Comparison of ENCODE assay signal across 8 cellular contexts in genomic region chr15:75454471-75455418, GRCh38. TPM values are rescaled to one million over a fixed set of nuclear protein-coding genes. Genes with fewer than 3 reads are reported as not detected.
A peak's percentile ranks its signal among the peaks of the same experiment; 100 is the strongest.
DNase-seq lines count a peak whose midpoint lies in the region; ATAC-seq, FAIRE-seq and TF ChIP-seq lines count a peak whose summit lies in the region.

No MANE protein-coding gene starts in this region.

- no peaks in the 10 kb centered on the region for H3K9me3 ChIP-seq in kidney (ENCODE audit: control insufficient read depth in 1 of 2, low read length in 2 of 2)

- no peak for FAIRE-seq in kidney (lab: Jason Lieb, UNC)

- H3K36me3 ChIP-seq in kidney (ENCODE audit: control insufficient read depth in 1 of 2, insufficient read depth in 2 of 2, low read length in 2 of 2), result no peaks in the 10 kb centered on the region

- peaks cover 26% of the 10 kb centered on the region for H3K27me3 Mint-ChIP-seq in brain

- peak overlapping the region; percentile 72 to 99 (median 87) for H3K27ac Mint-ChIP-seq in brain

- TF ChIP-seq CTCF in brain (conservative IDR thresholded peaks at IDR 0.05) (no peak), kidney (IDR thresholded peaks at IDR 0.05; ENCODE audit: borderline replicate concordance, extremely low read depth, insufficient read depth) (no peak)

- peaks cover 5 to 14% of the 10 kb centered on the region in 2 donors for H3K4me1 ChIP-seq in kidney (ENCODE audit: control insufficient read depth in 1 of 2, insufficient read depth in 1 of 2, low read depth in 1 of 2, low read length in 2 of 2)

- peak overlapping the region; percentile 81 to 96 for H3K4me3 ChIP-seq in kidney (ENCODE audit: low read length in 2 of 2)

- DNase-seq in Caki2 (ENCODE audit: low read depth), result peak; percentile 64
- peak; percentile 31 for DNase-seq in M059J (ENCODE audit: low read depth)
- DNase-seq in UCSD-AML1 (lab: John Stamatoyannopoulos, UW; ENCODE audit: unreplicated experiment), result peak; percentile 66
- peak; percentile 94 for DNase-seq in kidney
- DNase-seq in stimulated activated CD4-positive, alpha-beta T cell treated with anti-CD3 and anti-CD28 coated beads, Interleukin-1b, Interleukin-23, amount 100 ng/mL, for 24 hours (ENCODE audit: low read depth in 4 of 4, low spot score in 1 of 4), result peak; percentile 54 to 77 (median 68)

- in situ Hi-C loops in Caki2 (cut with HindIII; ENCODE audit: low pct_unique_long_range_greater_than_20kb, low sequenced_read_pairs), result no loop called here

- no peak for ATAC-seq in HG02588 (IDR thresholded peaks at IDR 0.05; ENCODE audit: unreplicated experiment)
- ATAC-seq in HG02870 (IDR thresholded peaks at IDR 0.05; ENCODE audit: unreplicated experiment), result no peak

- H3K27ac ChIP-seq in kidney (ENCODE audit: low read depth in 2 of 2, low read length in 2 of 2), result peak overlapping the region; percentile 95 to 97

- peak overlapping the region; percentile 53 to 71 for H3K9ac ChIP-seq in kidney (ENCODE audit: low read length in 2 of 2)

- H3K4me3 Mint-ChIP-seq in brain, result peak overlapping the region; percentile 87 to 100 (median 89)

- intact Hi-C loops in kidney (cut with DNase I), result no loop called here

- no peaks in the 10 kb centered on the region for H3K36me3 Mint-ChIP-seq in brain

- H3K4me1 Mint-ChIP-seq in brain, result peaks cover 30% of the 10 kb centered on the region

- H3K9me3 Mint-ChIP-seq in brain, result peaks cover 0 to 7% (median 0%) of the 10 kb centered on the region in 5 experiments

RNA-seq across cellular contexts. Expression of gene SIN3A, which starts 3.3 kb away (rescaled TPM):
- 17.7 and 32.6 TPM in 2 replicates for total RNA-seq in Caki2 (2014; rRNA removed; shearing (Covaris generic); ENCODE audit: low replicate concordance)
- 38.5 and 39.7 TPM in 2 replicates for total RNA-seq in M059J (2014; rRNA removed; shearing (Covaris generic))
- polyA plus RNA-seq in brain (ENCODE audit: insufficient read depth, low read depth, low replicate concordance), result 37.4 TPM
- 74.3 TPM for total RNA-seq in kidney
- polyA plus RNA-seq in kidney (ENCODE audit: insufficient read depth, low read depth, low replicate concordance), result 9.2 TPM

Comparison
In these comparisons a context has a peak if more than half of its experiments do, and no peak if none do; other contexts are left out.
1. DNase-seq: peak in every context shown above with its lines; median percentile 94 in kidney; 68 in stimulated activated CD4-positive, alpha-beta T cell treated with anti-CD3 and anti-CD28 coated beads, Interleukin-1b, Interleukin-23, amount 100 ng/mL, for 24 hours; 66 in UCSD-AML1; 64 in Caki2; 31 in M059J.